In genomic region chr9:132168347-132168746, GRCh38 we compare ENCODE assay signal across 1 cellular context.
TF ChIP-seq lines count a peak whose summit lies in the region.

No MANE protein-coding gene starts in this region.

TF ChIP-seq in H1, 55 proteins besides CTCF, POLR2A, EP300 and RAD21 (continued from another document):
- TF ChIP-seq, protein P1, sequence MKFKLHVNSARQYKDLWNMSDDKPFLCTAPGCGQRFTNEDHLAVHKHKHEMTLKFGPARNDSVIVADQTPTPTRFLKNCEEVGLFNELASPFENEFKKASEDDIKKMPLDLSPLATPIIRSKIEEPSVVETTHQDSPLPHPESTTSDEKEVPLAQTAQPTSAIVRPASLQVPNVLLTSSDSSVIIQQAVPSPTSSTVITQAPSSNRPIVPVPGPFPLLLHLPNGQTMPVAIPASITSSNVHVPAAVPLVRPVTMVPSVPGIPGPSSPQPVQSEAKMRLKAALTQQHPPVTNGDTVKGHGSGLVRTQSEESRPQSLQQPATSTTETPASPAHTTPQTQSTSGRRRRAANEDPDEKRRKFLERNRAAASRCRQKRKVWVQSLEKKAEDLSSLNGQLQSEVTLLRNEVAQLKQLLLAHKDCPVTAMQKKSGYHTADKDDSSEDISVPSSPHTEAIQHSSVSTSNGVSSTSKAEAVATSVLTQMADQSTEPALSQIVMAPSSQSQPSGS (IDR thresholded peaks at IDR 0.05; ENCODE audit: low read length): no peak
- TF ChIP-seq NANOG (IDR thresholded peaks at IDR 0.05; ENCODE audit: insufficient read depth, low read depth, low read length, poor library complexity, severe bottlenecking) (no peak), EGR1 (IDR thresholded peaks at IDR 0.05; ENCODE audit: borderline replicate concordance, low read depth, low read length) (no peak), EZH2 (IDR thresholded peaks at IDR 0.05; ENCODE audit: low read depth, low read length, severe bottlenecking) (no peak)
- TF ChIP-seq, protein P2, sequence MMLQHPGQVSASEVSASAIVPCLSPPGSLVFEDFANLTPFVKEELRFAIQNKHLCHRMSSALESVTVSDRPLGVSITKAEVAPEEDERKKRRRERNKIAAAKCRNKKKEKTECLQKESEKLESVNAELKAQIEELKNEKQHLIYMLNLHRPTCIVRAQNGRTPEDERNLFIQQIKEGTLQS (IDR thresholded peaks at IDR 0.05; ENCODE audit: insufficient read depth, low read depth, low read length): no peak
